18 cellular contexts compared by ENCODE assay signal in the genomic region with DNA sequence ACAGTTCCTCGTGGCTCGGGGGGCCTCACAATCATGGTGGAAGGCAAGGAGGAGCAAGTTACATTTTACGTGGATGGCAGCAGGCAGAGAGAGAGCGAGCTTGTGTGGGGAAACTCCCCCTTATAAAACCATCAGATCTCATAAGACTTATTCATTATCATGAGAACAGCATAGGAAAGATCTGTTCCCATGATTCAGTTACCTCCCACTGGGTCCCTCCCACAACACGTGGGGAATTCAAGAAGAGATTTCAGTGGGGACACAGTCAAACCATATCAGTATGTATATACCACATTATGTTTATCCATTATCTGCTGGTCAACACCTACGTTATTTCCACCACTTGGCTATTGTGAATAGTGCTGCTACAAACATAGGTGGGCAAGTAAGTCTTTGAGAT.
A peak's percentile ranks its signal among the peaks of the same experiment; 100 is the strongest.
DNase-seq lines count a peak whose midpoint lies in the region; ATAC-seq and TF ChIP-seq lines count a peak whose summit lies in the region.
"Had no signal": no experiment of that assay in that cellular context is flagged by ENCODE, and none has a peak within 500 bp of the region (broad histone marks: within the 10 kb centered on the region; RNA-seq: fewer than 3 reads in every experiment).

No MANE protein-coding gene starts in this region.

- peak overlapping the region; percentile 47 for H3K27ac Mint-ChIP-seq in T-helper 1 cell treated with Interleukin-12 subunit alpha and Interleukin-12 subunit beta and Interleukin-4 antibody, amounts not matched to agents 30 μg/mL and 1 μg/mL, for 36 hours
- no peak overlapping the region for H3K27ac Mint-ChIP-seq in activated naive CD4-positive, alpha-beta T cell treated with anti-CD3 and anti-CD28 coated beads for 36 hours

- TF ChIP-seq CTCF in SU-DHL-6 (IDR thresholded peaks at IDR 0.05; ENCODE audit: insufficient read depth, low read length, poor library complexity, severe bottlenecking): no peak

- peaks cover 24% of the 10 kb centered on the region for H3K36me3 Mint-ChIP-seq in T-helper 1 cell treated with Interleukin-12 subunit alpha and Interleukin-12 subunit beta and Interleukin-4 antibody, amounts not matched to agents 30 μg/mL and 1 μg/mL, for 36 hours (ENCODE audit: low read depth)
- H3K36me3 Mint-ChIP-seq in activated naive CD4-positive, alpha-beta T cell treated with anti-CD3 and anti-CD28 coated beads for 36 hours (ENCODE audit: low read depth): no peaks in the 10 kb centered on the region

- H3K4me3 ChIP-seq in SU-DHL-6 (ENCODE audit: insufficient read depth, low read length, poor library complexity, severe bottlenecking): no peak overlapping the region
- H3K4me3 ChIP-seq: gastroesophageal sphincter, lower lobe of right lung, prostate gland, transverse colon had no signal

- no peak overlapping the region for H3K9ac ChIP-seq in SU-DHL-6 (ENCODE audit: low read length)

- H3K27ac ChIP-seq in SU-DHL-6 (ENCODE audit: low read depth, low read length): peak overlapping the region; percentile 89
- H3K27ac ChIP-seq: 22Rv1, gastroesophageal sphincter, lower lobe of right lung, prostate gland had no signal

- peak overlapping the region; percentile 89 for H3K4me2 ChIP-seq in SU-DHL-6 (ENCODE audit: low read depth, low read length, poor library complexity, severe bottlenecking)

- DNase-seq in T-helper 1 cell: no peak
- peak; percentile 37 for DNase-seq in activated naive CD4-positive, alpha-beta T cell treated with anti-CD3 and anti-CD28 coated beads for 36 hours
- peak; percentile 69 for DNase-seq in stimulated activated CD4-positive, alpha-beta T cell treated with anti-CD3 and anti-CD28 coated beads, Interleukin-4, amount 100 ng/mL, for 24 hours
- DNase-seq in hepatic stellate cell (ENCODE audit: low spot score): no peak
- DNase-seq in NCI-H1436 treated with DMSO at 0.1 percent for 48 hours (lab: John Stamatoyannopoulos, UW): no peak
- DNase-seq: anterior cingulate cortex; C1 segment of cervical spinal cord; lower lobe of right lung; naive thymus-derived CD8-positive, alpha-beta T cell; SHP77 treated with DMSO at 0.1 percent for 48 hours; spleen; transverse colon had no signal

- no peaks in the 10 kb centered on the region for H3K79me2 ChIP-seq in SU-DHL-6 (ENCODE audit: insufficient read depth, low read length)

- H3K4me1 Mint-ChIP-seq in T-helper 1 cell treated with Interleukin-12 subunit alpha and Interleukin-12 subunit beta and Interleukin-4 antibody, amounts not matched to agents 30 μg/mL and 1 μg/mL, for 36 hours (ENCODE audit: low read depth): peaks cover 40% of the 10 kb centered on the region
- peaks cover 47% of the 10 kb centered on the region for H3K4me1 Mint-ChIP-seq in activated naive CD4-positive, alpha-beta T cell treated with anti-CD3 and anti-CD28 coated beads for 36 hours (ENCODE audit: low read depth)

- H3K9me3 Mint-ChIP-seq in T-helper 1 cell treated with Interleukin-12 subunit alpha and Interleukin-12 subunit beta and Interleukin-4 antibody, amounts not matched to agents 30 μg/mL and 1 μg/mL, for 36 hours: peaks cover 11% of the 10 kb centered on the region
- H3K9me3 Mint-ChIP-seq in activated naive CD4-positive, alpha-beta T cell treated with anti-CD3 and anti-CD28 coated beads for 36 hours: no peaks in the 10 kb centered on the region

- H3K27me3 ChIP-seq in SU-DHL-6 (ENCODE audit: low read length): no peaks in the 10 kb centered on the region
- H3K27me3 ChIP-seq: gastroesophageal sphincter, spleen, transverse colon had no signal

- intact Hi-C loops in activated naive CD4-positive, alpha-beta T cell treated with anti-CD3 and anti-CD28 coated beads for 36 hours (cut with micrococcal nuclease): loop anchor here (1.0 to 5.0 kb wide), 4 partner anchors 416 to 898 kb away; a partner anchor contains a TSS

- H3K36me3 ChIP-seq in SU-DHL-6 (ENCODE audit: low read length): no peaks in the 10 kb centered on the region
- H3K36me3 ChIP-seq: gastroesophageal sphincter, lower lobe of right lung, prostate gland, spleen, transverse colon had no signal

- peaks cover 34% of the 10 kb centered on the region for H3F3A ChIP-seq in SU-DHL-6 (ENCODE audit: insufficient read depth)

- H2AFZ ChIP-seq in SU-DHL-6 (ENCODE audit: low read depth, low read length, severe bottlenecking): no peak overlapping the region

- H3K27me3 Mint-ChIP-seq in T-helper 1 cell treated with Interleukin-12 subunit alpha and Interleukin-12 subunit beta and Interleukin-4 antibody, amounts not matched to agents 30 μg/mL and 1 μg/mL, for 36 hours (ENCODE audit: low read depth): no peaks in the 10 kb centered on the region
- H3K27me3 Mint-ChIP-seq in activated naive CD4-positive, alpha-beta T cell treated with anti-CD3 and anti-CD28 coated beads for 36 hours (ENCODE audit: low read depth): no peaks in the 10 kb centered on the region
- H3K27me3 Mint-ChIP-seq: naive thymus-derived CD8-positive, alpha-beta T cell had no signal

- peak overlapping the region; percentile 60 for H3K4me3 Mint-ChIP-seq in T-helper 1 cell treated with Interleukin-12 subunit alpha and Interleukin-12 subunit beta and Interleukin-4 antibody, amounts not matched to agents 30 μg/mL and 1 μg/mL, for 36 hours
- H3K4me3 Mint-ChIP-seq in activated naive CD4-positive, alpha-beta T cell treated with anti-CD3 and anti-CD28 coated beads for 36 hours: no peak overlapping the region

- no peaks in the 10 kb centered on the region for H4K20me1 ChIP-seq in SU-DHL-6 (ENCODE audit: low read depth, low read length)

- CTCF ChIA-PET in activated naive CD4-positive, alpha-beta T cell treated with anti-CD3 and anti-CD28 coated beads for 36 hours (lab: Charles Lee): no interaction called here

- H3K9me3 ChIP-seq in SU-DHL-6 (ENCODE audit: insufficient read depth, low read length): no peaks in the 10 kb centered on the region
- H3K9me3 ChIP-seq: gastroesophageal sphincter, lower lobe of right lung, prostate gland, spleen, transverse colon had no signal

- ATAC-seq in GM21381 (IDR thresholded peaks at IDR 0.05; ENCODE audit: unreplicated experiment): no peak
- ATAC-seq: gastroesophageal sphincter; naive thymus-derived CD8-positive, alpha-beta T cell had no signal

- H3K9me2 ChIP-seq in SU-DHL-6 (replicated peaks; ENCODE audit: insufficient read depth, low read length): no peaks in the 10 kb centered on the region

Comparison
In these comparisons a context has a peak if more than half of its experiments do, and no peak if none do; other contexts are left out.
1. DNase-seq: peak in activated naive CD4-positive, alpha-beta T cell treated with anti-CD3 and anti-CD28 coated beads for 36 hours (single experiment) and stimulated activated CD4-positive, alpha-beta T cell treated with anti-CD3 and anti-CD28 coated beads, Interleukin-4, amount 100 ng/mL, for 24 hours (single experiment); none in T-helper 1 cell (0 of 5), hepatic stellate cell (single experiment) and NCI-H1436 treated with DMSO at 0.1 percent for 48 hours (single experiment).